Comparison of ENCODE assay signal across 1 cellular context in the genomic region with DNA sequence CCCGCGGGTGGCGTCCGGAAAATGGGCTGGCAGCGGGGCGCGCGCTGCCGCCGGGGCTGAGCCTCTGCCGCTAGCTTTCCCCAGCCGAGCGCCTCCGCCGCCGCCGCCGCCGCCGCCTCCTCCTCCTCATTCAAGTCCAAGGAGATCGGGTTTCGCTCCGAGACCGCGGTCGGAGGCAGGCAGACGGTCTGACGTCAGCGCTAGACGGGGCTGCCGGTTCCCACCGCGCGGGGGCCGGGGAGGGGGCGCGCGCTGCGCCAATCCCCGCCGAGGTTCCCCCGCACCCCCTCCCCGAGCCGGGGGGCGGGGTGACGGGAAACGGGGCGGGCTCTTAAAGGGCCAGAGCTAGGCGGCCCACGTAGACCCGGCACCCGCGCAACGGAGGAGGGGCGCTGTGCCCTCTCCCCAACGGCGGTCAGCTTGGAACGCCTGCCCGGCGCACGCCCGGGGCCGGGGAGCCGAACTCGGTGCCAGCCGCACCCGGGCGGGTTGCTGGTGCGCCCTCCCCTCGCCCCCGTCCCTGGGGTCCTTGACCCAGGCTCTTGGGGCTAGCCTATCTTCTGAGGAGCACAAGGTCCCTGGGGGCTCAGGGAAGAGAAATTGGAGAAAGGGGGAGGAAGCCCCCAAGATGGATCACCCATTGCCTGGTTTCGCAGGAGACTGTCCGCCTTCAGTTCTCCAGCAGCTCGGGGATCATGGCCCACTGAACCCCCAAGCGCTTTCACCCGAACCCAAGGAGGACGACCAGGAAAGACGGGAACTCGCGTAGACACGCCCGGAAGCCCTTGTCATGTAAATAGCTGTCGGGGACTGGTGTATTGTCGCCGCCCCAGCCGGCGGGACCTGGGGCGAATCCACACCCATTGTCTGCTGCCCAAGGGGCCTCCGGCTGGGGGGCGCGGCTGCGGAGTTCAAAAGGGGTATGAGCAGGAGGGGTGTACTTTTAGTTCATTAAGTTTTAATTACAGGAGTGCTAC.
TF ChIP-seq lines count a peak whose summit lies in the region.

A gene with protein sequence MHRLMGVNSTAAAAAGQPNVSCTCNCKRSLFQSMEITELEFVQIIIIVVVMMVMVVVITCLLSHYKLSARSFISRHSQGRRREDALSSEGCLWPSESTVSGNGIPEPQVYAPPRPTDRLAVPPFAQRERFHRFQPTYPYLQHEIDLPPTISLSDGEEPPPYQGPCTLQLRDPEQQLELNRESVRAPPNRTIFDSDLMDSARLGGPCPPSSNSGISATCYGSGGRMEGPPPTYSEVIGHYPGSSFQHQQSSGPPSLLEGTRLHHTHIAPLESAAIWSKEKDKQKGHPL (minus strand): TSS at position 193 of the 977 bp plus-strand sequence. CDS start 433 bp downstream, outside the sequence.

TF ChIP-seq in HEK293, 187 proteins besides CTCF, POLR2A, EP300 and RAD21 (continued from another document):
- TF ChIP-seq ZFP3 (tag by site-specific recombination; IDR thresholded peaks at IDR 0.05; ENCODE audit: low read depth) (no peak), KLF7 (tag by site-specific recombination; IDR thresholded peaks at IDR 0.05; ENCODE audit: borderline replicate concordance) (no peak), ZNF785 (tag by site-specific recombination; IDR thresholded peaks at IDR 0.05) (no peak), ZNF48 (tag by site-specific recombination; IDR thresholded peaks at IDR 0.05) (no peak), ZNF660 (tag by site-specific recombination; IDR thresholded peaks at IDR 0.05) (no peak), ZNF555 (tag by site-specific recombination; conservative IDR thresholded peaks at IDR 0.05) (no peak), ZBTB1 (tag by site-specific recombination; IDR thresholded peaks at IDR 0.05) (no peak), ZNF391 (tag by site-specific recombination; IDR thresholded peaks at IDR 0.05; ENCODE audit: borderline replicate concordance, low read depth) (peak; percentile 52; the same call in 1 of the 2 replicates), ZNF274 (IDR thresholded peaks at IDR 0.05; ENCODE audit: low read length) (no peak), ZNF274 (tag by site-specific recombination; IDR thresholded peaks at IDR 0.05; ENCODE audit: borderline replicate concordance) (no peak), ZNF514 (tag by site-specific recombination; IDR thresholded peaks at IDR 0.05) (no peak), ZNF140 (tag by site-specific recombination; IDR thresholded peaks at IDR 0.05) (no peak), ZNF654 (tag by site-specific recombination; IDR thresholded peaks at IDR 0.05; ENCODE audit: low read depth) (no peak), ZNF621 (tag by site-specific recombination; IDR thresholded peaks at IDR 0.05) (no peak), ZNF350 (tag by site-specific recombination; IDR thresholded peaks at IDR 0.05) (no peak), ZNF837 (tag by site-specific recombination; IDR thresholded peaks at IDR 0.05) (no peak), GLIS1 (tag by site-specific recombination; IDR thresholded peaks at IDR 0.05) (peak; percentile 84), ZNF596 (tag by site-specific recombination; IDR thresholded peaks at IDR 0.05) (no peak), HOXC10 (CRISPR knock-in tag; IDR thresholded peaks at IDR 0.05) (no peak), ZSCAN30 (tag by site-specific recombination; IDR thresholded peaks at IDR 0.05) (peak; percentile 51; the same call in 1 of the 2 replicates), ZNF121 (tag by site-specific recombination; IDR thresholded peaks at IDR 0.05) (no peak), ZNF777 (tag by site-specific recombination; IDR thresholded peaks at IDR 0.05; ENCODE audit: borderline replicate concordance) (no peak), ZNF157 (tag by site-specific recombination; IDR thresholded peaks at IDR 0.05) (no peak), ZNF24 (tag by site-specific recombination; IDR thresholded peaks at IDR 0.05) (no peak)
- TF ChIP-seq, protein P1, sequence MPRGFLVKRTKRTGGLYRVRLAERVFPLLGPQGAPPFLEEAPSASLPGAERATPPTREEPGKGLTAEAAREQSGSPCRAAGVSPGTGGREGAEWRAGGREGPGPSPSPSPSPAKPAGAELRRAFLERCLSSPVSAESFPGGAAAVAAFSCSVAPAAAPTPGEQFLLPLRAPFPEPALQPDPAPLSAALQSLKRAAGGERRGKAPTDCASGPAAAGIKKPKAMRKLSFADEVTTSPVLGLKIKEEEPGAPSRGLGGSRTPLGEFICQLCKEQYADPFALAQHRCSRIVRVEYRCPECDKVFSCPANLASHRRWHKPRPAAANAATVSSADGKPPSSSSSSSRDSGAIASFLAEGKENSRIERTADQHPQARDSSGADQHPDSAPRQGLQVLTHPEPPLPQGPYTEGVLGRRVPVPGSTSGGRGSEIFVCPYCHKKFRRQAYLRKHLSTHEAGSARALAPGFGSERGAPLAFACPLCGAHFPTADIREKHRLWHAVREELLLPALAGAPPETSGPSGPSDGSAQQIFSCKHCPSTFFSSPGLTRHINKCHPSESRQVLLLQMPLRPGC (tag by site-specific recombination; IDR thresholded peaks at IDR 0.05): no peak
- TF ChIP-seq, protein P2, sequence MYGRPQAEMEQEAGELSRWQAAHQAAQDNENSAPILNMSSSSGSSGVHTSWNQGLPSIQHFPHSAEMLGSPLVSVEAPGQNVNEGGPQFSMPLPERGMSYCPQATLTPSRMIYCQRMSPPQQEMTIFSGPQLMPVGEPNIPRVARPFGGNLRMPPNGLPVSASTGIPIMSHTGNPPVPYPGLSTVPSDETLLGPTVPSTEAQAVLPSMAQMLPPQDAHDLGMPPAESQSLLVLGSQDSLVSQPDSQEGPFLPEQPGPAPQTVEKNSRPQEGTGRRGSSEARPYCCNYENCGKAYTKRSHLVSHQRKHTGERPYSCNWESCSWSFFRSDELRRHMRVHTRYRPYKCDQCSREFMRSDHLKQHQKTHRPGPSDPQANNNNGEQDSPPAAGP (tag by site-specific recombination; IDR thresholded peaks at IDR 0.05): peak; percentile 75
- TF ChIP-seq, protein P3, sequence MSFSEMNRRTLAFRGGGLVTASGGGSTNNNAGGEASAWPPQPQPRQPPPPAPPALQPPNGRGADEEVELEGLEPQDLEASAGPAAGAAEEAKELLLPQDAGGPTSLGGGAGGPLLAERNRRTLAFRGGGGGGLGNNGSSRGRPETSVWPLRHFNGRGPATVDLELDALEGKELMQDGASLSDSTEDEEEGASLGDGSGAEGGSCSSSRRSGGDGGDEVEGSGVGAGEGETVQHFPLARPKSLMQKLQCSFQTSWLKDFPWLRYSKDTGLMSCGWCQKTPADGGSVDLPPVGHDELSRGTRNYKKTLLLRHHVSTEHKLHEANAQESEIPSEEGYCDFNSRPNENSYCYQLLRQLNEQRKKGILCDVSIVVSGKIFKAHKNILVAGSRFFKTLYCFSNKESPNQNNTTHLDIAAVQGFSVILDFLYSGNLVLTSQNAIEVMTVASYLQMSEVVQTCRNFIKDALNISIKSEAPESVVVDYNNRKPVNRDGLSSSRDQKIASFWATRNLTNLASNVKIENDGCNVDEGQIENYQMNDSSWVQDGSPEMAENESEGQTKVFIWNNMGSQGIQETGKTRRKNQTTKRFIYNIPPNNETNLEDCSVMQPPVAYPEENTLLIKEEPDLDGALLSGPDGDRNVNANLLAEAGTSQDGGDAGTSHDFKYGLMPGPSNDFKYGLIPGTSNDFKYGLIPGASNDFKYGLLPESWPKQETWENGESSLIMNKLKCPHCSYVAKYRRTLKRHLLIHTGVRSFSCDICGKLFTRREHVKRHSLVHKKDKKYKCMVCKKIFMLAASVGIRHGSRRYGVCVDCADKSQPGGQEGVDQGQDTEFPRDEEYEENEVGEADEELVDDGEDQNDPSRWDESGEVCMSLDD (tag by site-specific recombination; IDR thresholded peaks at IDR 0.05): peak; percentile 96
- TF ChIP-seq, protein P4, sequence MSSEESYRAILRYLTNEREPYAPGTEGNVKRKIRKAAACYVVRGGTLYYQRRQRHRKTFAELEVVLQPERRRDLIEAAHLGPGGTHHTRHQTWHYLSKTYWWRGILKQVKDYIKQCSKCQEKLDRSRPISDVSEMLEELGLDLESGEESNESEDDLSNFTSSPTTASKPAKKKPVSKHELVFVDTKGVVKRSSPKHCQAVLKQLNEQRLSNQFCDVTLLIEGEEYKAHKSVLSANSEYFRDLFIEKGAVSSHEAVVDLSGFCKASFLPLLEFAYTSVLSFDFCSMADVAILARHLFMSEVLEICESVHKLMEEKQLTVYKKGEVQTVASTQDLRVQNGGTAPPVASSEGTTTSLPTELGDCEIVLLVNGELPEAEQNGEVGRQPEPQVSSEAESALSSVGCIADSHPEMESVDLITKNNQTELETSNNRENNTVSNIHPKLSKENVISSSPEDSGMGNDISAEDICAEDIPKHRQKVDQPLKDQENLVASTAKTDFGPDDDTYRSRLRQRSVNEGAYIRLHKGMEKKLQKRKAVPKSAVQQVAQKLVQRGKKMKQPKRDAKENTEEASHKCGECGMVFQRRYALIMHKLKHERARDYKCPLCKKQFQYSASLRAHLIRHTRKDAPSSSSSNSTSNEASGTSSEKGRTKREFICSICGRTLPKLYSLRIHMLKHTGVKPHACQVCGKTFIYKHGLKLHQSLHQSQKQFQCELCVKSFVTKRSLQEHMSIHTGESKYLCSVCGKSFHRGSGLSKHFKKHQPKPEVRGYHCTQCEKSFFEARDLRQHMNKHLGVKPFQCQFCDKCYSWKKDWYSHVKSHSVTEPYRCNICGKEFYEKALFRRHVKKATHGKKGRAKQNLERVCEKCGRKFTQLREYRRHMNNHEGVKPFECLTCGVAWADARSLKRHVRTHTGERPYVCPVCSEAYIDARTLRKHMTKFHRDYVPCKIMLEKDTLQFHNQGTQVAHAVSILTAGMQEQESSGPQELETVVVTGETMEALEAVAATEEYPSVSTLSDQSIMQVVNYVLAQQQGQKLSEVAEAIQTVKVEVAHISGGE (tag by site-specific recombination; conservative IDR thresholded peaks at IDR 0.05; ENCODE audit: low read depth): no peak; the same call in none of the 2 replicates
